In the genomic region with DNA sequence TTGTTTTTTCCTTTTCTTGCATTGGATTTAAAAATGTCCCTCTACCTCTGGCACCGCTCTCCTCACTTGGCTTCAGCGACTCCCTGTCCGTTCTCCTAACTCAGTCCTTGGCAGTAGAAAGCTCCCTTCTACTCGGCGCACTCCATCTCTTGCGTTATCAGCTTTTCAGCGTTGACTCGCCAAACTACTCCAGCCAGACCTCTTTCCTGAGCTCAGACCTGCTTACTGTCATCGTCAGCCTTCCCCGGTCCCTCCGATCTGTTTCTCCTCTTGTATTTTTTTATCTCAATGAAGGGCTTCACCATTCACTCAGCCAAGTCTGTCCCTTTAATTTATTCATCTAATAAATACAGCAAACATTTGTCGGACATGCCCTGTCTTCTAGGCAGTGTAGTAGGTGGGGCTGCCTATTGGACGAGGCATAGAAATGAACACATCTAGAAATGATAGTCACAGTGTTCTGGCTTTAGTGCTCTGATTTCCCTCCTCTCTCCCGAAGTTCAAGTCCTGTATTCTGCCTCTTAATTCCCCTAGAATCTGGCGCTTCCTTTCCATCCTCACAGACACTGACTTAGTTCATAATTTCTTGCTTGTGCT, we compare ENCODE assay signal across 9 cellular contexts.
A peak's percentile ranks its signal among the peaks of the same experiment; 100 is the strongest.
DNase-seq lines count a peak whose midpoint lies in the region; ATAC-seq and TF ChIP-seq lines count a peak whose summit lies in the region.
"Had no signal": no experiment of that assay in that cellular context is flagged by ENCODE, and none has a peak within 500 bp of the region (broad histone marks: within the 10 kb centered on the region; RNA-seq: fewer than 3 reads in every experiment).

No MANE protein-coding gene starts in this region.

- DNase-seq in NCI-H1105 (lab: John Stamatoyannopoulos, UW) (peak; percentile 4), astrocyte of the cerebellum (ENCODE audit: low read depth) (peak; percentile 23), T-helper 1 cell (no peak)
- no peak for DNase-seq in effector CD4-positive, alpha-beta T cell

- TF ChIP-seq CTCF in astrocyte of the cerebellum (IDR thresholded peaks at IDR 0.05; ENCODE audit: low read depth, low read length, missing control alignments): no peak

- H3K9ac ChIP-seq in BLaER1 (peak overlapping the region; percentile 87), iPS-18a (ENCODE audit: low read length) (peak overlapping the region; percentile 76)

- peaks cover 17% of the 10 kb centered on the region for H3K4me1 ChIP-seq in BLaER1
- H3K4me1 ChIP-seq in iPS-18a (ENCODE audit: control insufficient read depth, low read depth, low read length): peaks cover 3% of the 10 kb centered on the region

- no peaks in the 10 kb centered on the region for H3K36me3 ChIP-seq in BLaER1
- H3K36me3 ChIP-seq in iPS-18a (ENCODE audit: control insufficient read depth, low read depth, low read length): no peaks in the 10 kb centered on the region

- H3K4me1 Mint-ChIP-seq in stimulated activated memory B cell treated with anti-CD40 and anti-IgM and Interleukin-4, amounts not matched to agents 10 μg/mL and 1 μg/mL and 100 μg/mL, for 72 hours: peaks cover 12% of the 10 kb centered on the region

- H3K4me2 ChIP-seq in BLaER1: peak overlapping the region; percentile 96

- no peaks in the 10 kb centered on the region for H3K27me3 ChIP-seq in BLaER1
- H3K27me3 ChIP-seq in iPS-18a (ENCODE audit: control insufficient read depth, insufficient read depth, low read length): no peaks in the 10 kb centered on the region

- H3K4me3 ChIP-seq in BLaER1 (peak overlapping the region; percentile 84), astrocyte of the cerebellum (ENCODE audit: low read depth, low read length) (peak overlapping the region; percentile 87), iPS-18a (ENCODE audit: low read length) (peak overlapping the region; percentile 88)

- no peaks in the 10 kb centered on the region; the same call in 1 of the 2 replicates for H4K20me1 ChIP-seq in BLaER1

- H3K9me3 Mint-ChIP-seq in stimulated activated memory B cell treated with anti-CD40 and anti-IgM and Interleukin-4, amounts not matched to agents 10 μg/mL and 1 μg/mL and 100 μg/mL, for 72 hours: no peaks in the 10 kb centered on the region
- H3K9me3 Mint-ChIP-seq: IgD-negative memory B cell had no signal

- no peaks in the 10 kb centered on the region for H3K36me3 Mint-ChIP-seq in stimulated activated memory B cell treated with anti-CD40 and anti-IgM and Interleukin-4, amounts not matched to agents 10 μg/mL and 1 μg/mL and 100 μg/mL, for 72 hours

- ATAC-seq in GM21390 (IDR thresholded peaks at IDR 0.05; ENCODE audit: unreplicated experiment): peak; percentile 9
- ATAC-seq in stimulated activated memory B cell treated with anti-CD40 and anti-IgM and Interleukin-4, amounts not matched to agents 10 μg/mL and 1 μg/mL and 100 μg/mL, for 72 hours: peak; percentile 16

- in situ Hi-C loops in astrocyte of the cerebellum (cut with HindIII; ENCODE audit: low sequenced_read_pairs): no loop called here

- peak overlapping the region; percentile 65 for H3K27ac ChIP-seq in BLaER1
- H3K27ac ChIP-seq in iPS-18a (ENCODE audit: low read length): no peak overlapping the region

- H3K4me3 Mint-ChIP-seq in stimulated activated memory B cell treated with anti-CD40 and anti-IgM and Interleukin-4, amounts not matched to agents 10 μg/mL and 1 μg/mL and 100 μg/mL, for 72 hours: no peak overlapping the region
- H3K4me3 Mint-ChIP-seq: IgD-negative memory B cell had no signal

- no peaks in the 10 kb centered on the region for H3K9me3 ChIP-seq in BLaER1
- H3K9me3 ChIP-seq in iPS-18a (ENCODE audit: control insufficient read depth, low read depth, low read length): no peaks in the 10 kb centered on the region

- no peak overlapping the region for H3K27ac Mint-ChIP-seq in stimulated activated memory B cell treated with anti-CD40 and anti-IgM and Interleukin-4, amounts not matched to agents 10 μg/mL and 1 μg/mL and 100 μg/mL, for 72 hours
- H3K27ac Mint-ChIP-seq: IgD-negative memory B cell had no signal

- H3K27me3 Mint-ChIP-seq in stimulated activated memory B cell treated with anti-CD40 and anti-IgM and Interleukin-4, amounts not matched to agents 10 μg/mL and 1 μg/mL and 100 μg/mL, for 72 hours: no peaks in the 10 kb centered on the region
- H3K27me3 Mint-ChIP-seq: IgD-negative memory B cell had no signal

Comparison
In these comparisons a context has a peak if more than half of its experiments do, and no peak if none do; other contexts are left out.
1. DNase-seq: peak in NCI-H1105 (single experiment) and astrocyte of the cerebellum (single experiment); none in effector CD4-positive, alpha-beta T cell (single experiment) and T-helper 1 cell (0 of 5).
2. Peak in every context shown above with its lines, with median percentiles within 50 percentile points of each other: H3K4me3 ChIP-seq.